8 cellular contexts compared by ENCODE assay signal in the genomic region with DNA sequence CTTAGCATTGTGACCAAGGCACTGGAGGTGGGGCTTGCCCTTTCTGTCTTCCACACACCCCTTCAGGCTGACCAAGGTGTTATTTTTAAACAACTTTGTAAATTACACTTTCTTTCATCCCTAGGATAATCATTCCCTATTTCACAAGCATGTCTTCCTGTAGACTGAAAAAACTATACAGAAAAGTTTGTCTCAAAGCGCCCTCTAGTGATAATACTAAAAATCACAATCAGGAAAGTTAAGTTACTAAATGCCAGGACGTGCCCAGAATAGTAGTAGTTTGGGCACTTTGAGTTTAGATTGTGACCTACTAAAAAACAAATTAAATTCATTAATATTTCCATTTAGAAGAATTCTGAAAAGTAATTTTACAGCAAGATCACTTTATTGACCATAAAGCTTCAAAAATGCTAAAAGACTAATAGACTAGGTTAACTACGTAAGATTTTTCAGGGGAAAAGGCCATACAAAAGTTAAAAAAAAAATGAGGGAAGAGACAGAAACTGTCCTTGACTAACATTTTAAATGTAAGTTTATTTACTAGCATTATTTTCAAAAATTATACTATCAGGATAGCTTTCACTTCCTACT.
DNase-seq lines count a peak whose midpoint lies in the region; ATAC-seq and TF ChIP-seq lines count a peak whose summit lies in the region.

No MANE protein-coding gene starts in this region.

- WGBS in adrenal gland, 4 donors, result 28 to 32% (median 31%) methylated on average over 3 of the region's 3 CpGs
- 28 to 33% methylated on average over 3 of the region's 3 CpGs for WGBS in aorta, 2 donors

- no peaks in the 10 kb centered on the region for H3K36me3 Mint-ChIP-seq in immature natural killer cell
- no peaks in the 10 kb centered on the region for H3K36me3 Mint-ChIP-seq in type B pancreatic cell

- H3K27me3 ChIP-seq in adrenal gland (no peaks in the 10 kb centered on the region), aorta (ENCODE audit: control insufficient read depth in 1 of 2, insufficient read depth in 2 of 2, low read length in 1 of 2) (no peaks in the 10 kb centered on the region)

- H3K36me3 ChIP-seq in adrenal gland (replicated peaks in 1 of 2) (no peaks in the 10 kb centered on the region), aorta (ENCODE audit: control insufficient read depth in 1 of 2, insufficient read depth in 2 of 2, low read length in 1 of 2) (no peaks in the 10 kb centered on the region)

- ATAC-seq in aorta (ENCODE audit: low FRiP score) (no peak), left colon (no peak)

- intact Hi-C loops in adrenal gland (cut with DNase I) (no loop called here), aorta (cut with DNase I) (no loop called here), left colon (cut with DNase I, micrococcal nuclease) (no loop called here)

- H3K4me1 ChIP-seq in adrenal gland (replicated peaks in 1 of 2) (no peaks in the 10 kb centered on the region), aorta (ENCODE audit: control insufficient read depth in 1 of 2, insufficient read depth in 2 of 2, low read length in 2 of 2) (no peaks in the 10 kb centered on the region)

- DNase-seq in NCI-H1417 (lab: John Stamatoyannopoulos, UW), result peak in 2 of 3 experiments; percentile 69 to 71
- no peak for DNase-seq in NCI-H1417 treated with DMSO at 0.1 percent for 48 hours (lab: John Stamatoyannopoulos, UW)
- DNase-seq in NCI-H1436 treated with DMSO at 0.1 percent for 48 hours (lab: John Stamatoyannopoulos, UW), result peak; percentile 3
- DNase-seq in adrenal gland, result no peak
- peak in 2 of 3 donors; percentile 10 to 35 for DNase-seq in immature natural killer cell
- DNase-seq in type B pancreatic cell (ENCODE audit: extremely low spot score, unreplicated experiment), result no peak
- DNase-seq in aorta, result no peak
- DNase-seq in left colon, result no peak

- H3K4me3 ChIP-seq in adrenal gland (no peak overlapping the region), aorta (ENCODE audit: low read length in 2 of 2) (no peak overlapping the region)

- H3K9me3 ChIP-seq in adrenal gland (replicated peaks in 1 of 3) (no peaks in the 10 kb centered on the region), aorta (ENCODE audit: control insufficient read depth, low read length) (peaks cover 2% of the 10 kb centered on the region)

- TF ChIP-seq POLR2A in adrenal gland (IDR thresholded peaks at IDR 0.05), result no peak

- H3K27ac Mint-ChIP-seq in immature natural killer cell (no peak overlapping the region), type B pancreatic cell (no peak overlapping the region)

- H3K27me3 Mint-ChIP-seq in immature natural killer cell (ENCODE audit: low read depth in 3 of 3), result peaks cover 0 to 5% (median 0%) of the 10 kb centered on the region in 3 donors
- peaks cover 39% of the 10 kb centered on the region for H3K27me3 Mint-ChIP-seq in type B pancreatic cell

- H3K9me3 Mint-ChIP-seq in immature natural killer cell (peaks cover 0 to 1% (median 0%) of the 10 kb centered on the region in 6 donors), type B pancreatic cell (no peaks in the 10 kb centered on the region)

- H3K4me1 Mint-ChIP-seq in immature natural killer cell (no peaks in the 10 kb centered on the region), type B pancreatic cell (ENCODE audit: unreplicated experiment) (no peaks in the 10 kb centered on the region)

- H3K4me3 Mint-ChIP-seq in immature natural killer cell (no peak overlapping the region), type B pancreatic cell (no peak overlapping the region)

- TF ChIP-seq CTCF in adrenal gland (IDR thresholded peaks at IDR 0.05) (peak; percentile 39 to 69 (median 55)), type B pancreatic cell (conservative IDR thresholded peaks at IDR 0.05) (peak; percentile 85)

- H3K27ac ChIP-seq in adrenal gland (no peak overlapping the region), aorta (ENCODE audit: low read depth in 1 of 2, low read length in 2 of 2) (no peak overlapping the region)

Comparison
In these comparisons a context has a peak if more than half of its experiments do, and no peak if none do; other contexts are left out.
1. DNase-seq: peak in NCI-H1417 (2 of 3), NCI-H1436 treated with DMSO at 0.1 percent for 48 hours (single experiment) and immature natural killer cell (2 of 3); none in NCI-H1417 treated with DMSO at 0.1 percent for 48 hours (single experiment), adrenal gland (0 of 7), type B pancreatic cell (single experiment), aorta (0 of 2) and left colon (0 of 2).